21 cellular contexts compared by ENCODE assay signal in genomic region chr13:80166352-80166751, GRCh38.
"Had no signal": no experiment of that assay in that cellular context is flagged by ENCODE, and none has a peak within 500 bp of the region (broad histone marks: within the 10 kb centered on the region; RNA-seq: fewer than 3 reads in every experiment).

No MANE protein-coding gene starts in this region.

- ATAC-seq: activated CD8-positive, alpha-beta memory T cell treated with anti-CD3 and anti-CD28 coated beads, Interleukin-2, amount 10 ng/mL, durations not matched to agents 7 days and 5 days; body of pancreas; WTC11 had no signal

- DNase-seq: activated CD4-positive, alpha-beta T cell treated with anti-CD3 and anti-CD28 coated beads for 1 hour; activated CD4-positive, alpha-beta T cell treated with anti-CD3 and anti-CD28 coated beads, Interleukin-2, amount 10 ng/mL, durations not matched to agents 24 days and 14 days; activated CD4-positive, alpha-beta T cell treated with anti-CD3 and anti-CD28 coated beads, Interleukin-2, amount 50 U/mL, for 48 hours; activated CD8-positive, alpha-beta memory T cell treated with anti-CD3 and anti-CD28 coated beads, Interleukin-2, amount 10 ng/mL, durations not matched to agents 7 days and 5 days; activated effector memory CD4-positive, alpha-beta T cell treated with Interleukin-2 at 50 U/mL for 16 hours; activated naive CD4-positive, alpha-beta T cell; activated T-cell treated with anti-CD3 and anti-CD28 coated beads, Interleukin-2, amount 50 U/mL, for 24 hours; amniotic stem cell; KG1; NCI-H1092; NCI-H1417; NCI-H1694; NCI-H2029 treated with DMSO at 0.1 percent for 48 hours; NCI-H524; PC-9; SHP77 treated with DMSO at 0.1 percent for 48 hours; T-helper 1 cell had no signal

- H3K36me3 ChIP-seq: ascending aorta, cardiac muscle cell had no signal

- H3K4me1 ChIP-seq: ascending aorta, body of pancreas had no signal

- H3K4me3 ChIP-seq: ascending aorta, body of pancreas, cardiac muscle cell, PC-9 had no signal

- H3K9me3 ChIP-seq: ascending aorta, body of pancreas had no signal

- H3K27me3 ChIP-seq: ascending aorta, body of pancreas, cardiac muscle cell had no signal
